Comparison of ENCODE assay signal across 10 cellular contexts in the genomic region with DNA sequence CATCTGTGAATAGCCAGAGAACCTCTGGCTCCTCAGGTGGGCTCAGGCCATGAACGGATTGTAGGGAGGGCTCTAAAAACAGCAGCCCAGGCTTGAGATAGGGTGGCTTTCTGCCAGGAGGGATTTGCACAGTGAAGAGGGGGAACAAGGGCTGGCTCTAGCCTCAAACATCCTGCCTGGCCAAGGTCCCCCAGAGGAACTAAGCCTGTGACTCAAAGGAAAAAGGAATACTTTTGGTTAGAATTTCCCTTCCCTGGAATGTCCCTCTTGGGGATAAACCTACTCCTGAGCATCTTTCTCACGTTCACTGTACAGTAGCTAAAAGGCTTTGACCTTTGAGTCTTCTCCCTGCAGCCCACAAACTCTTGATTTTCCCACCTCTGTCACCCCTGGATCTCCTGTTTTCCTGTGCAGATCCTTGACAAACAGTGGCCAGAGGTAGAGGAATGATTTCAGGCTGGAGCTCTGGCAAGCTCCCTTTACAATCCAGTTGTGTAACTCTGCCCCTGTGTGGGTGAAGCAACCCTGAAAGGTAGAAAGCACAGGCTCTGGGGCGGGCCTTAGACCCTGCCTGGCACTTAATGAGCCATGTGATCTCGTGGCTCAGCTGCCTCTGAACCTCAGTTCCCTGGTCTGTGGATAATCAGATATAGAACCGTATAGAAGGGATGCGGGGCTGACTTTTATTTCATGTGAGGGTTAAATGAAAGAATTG. TPM values are rescaled to one million over a fixed set of nuclear protein-coding genes. Genes with fewer than 3 reads are reported as not detected.
DNase-seq lines count a peak whose midpoint lies in the region; ATAC-seq, FAIRE-seq and TF ChIP-seq lines count a peak whose summit lies in the region.
"Had no signal": no experiment of that assay in that cellular context is flagged by ENCODE, and none has a peak within 500 bp of the region (broad histone marks: within the 10 kb centered on the region; RNA-seq: fewer than 3 reads in every experiment).

No MANE protein-coding gene starts in this region.

- H3K27me3 Mint-ChIP-seq in T-helper 17 cell, result no peaks in the 10 kb centered on the region
- H3K27me3 Mint-ChIP-seq: activated naive CD8-positive, alpha-beta T cell had no signal

- TF ChIP-seq POLR2A in GM12892 (IDR thresholded peaks at IDR 0.05; ENCODE audit: low read depth, low read length), result no peak

- peaks cover 5% of the 10 kb centered on the region for H3K4me1 Mint-ChIP-seq in T-helper 17 cell

- no peak for TF ChIP-seq CTCF in fibroblast of villous mesenchyme (IDR thresholded peaks at IDR 0.05; ENCODE audit: insufficient read depth, low read depth, low read length)

- H3K9me3 ChIP-seq in T-helper 17 cell (ENCODE audit: control insufficient read depth, low read length, poor library complexity, severe bottlenecking), result no peaks in the 10 kb centered on the region

- no peak overlapping the region for H3K4me3 ChIP-seq in fibroblast of villous mesenchyme (ENCODE audit: low read depth, low read length)

- no peak for ATAC-seq in T-helper 17 cell
- ATAC-seq in GM21529 (IDR thresholded peaks at IDR 0.05; ENCODE audit: unreplicated experiment), result no peak

- FAIRE-seq in GM12892 (lab: Jason Lieb, UNC) (peak; percentile 27), urothelium cell line (lab: Jason Lieb, UNC) (no peak)

- no peak for DNase-seq in GM12892 (ENCODE audit: insufficient read length)
- no peak for DNase-seq in T-helper 17 cell
- DNase-seq in fibroblast of villous mesenchyme (ENCODE audit: low read depth), result peak; percentile 16
- peak; percentile 73 for DNase-seq in renal cortical epithelial cell (ENCODE audit: low read depth)
- no peak for DNase-seq in cerebellar nuclear complex (lab: John Stamatoyannopoulos, UW)
- DNase-seq in urothelium cell line (ENCODE audit: low spot score), result no peak
- no peak for DNase-seq in CD1c-positive myeloid dendritic cell (ENCODE audit: extremely low spot score)
- DNase-seq: dermis blood vessel endothelial cell had no signal

- no peak overlapping the region for H3K4me3 Mint-ChIP-seq in T-helper 17 cell
- H3K4me3 Mint-ChIP-seq: activated naive CD8-positive, alpha-beta T cell had no signal

- peaks cover under 1% of the 10 kb centered on the region for H3K36me3 Mint-ChIP-seq in T-helper 17 cell (ENCODE audit: low read depth)

- peak overlapping the region; percentile 54 for H3K27ac Mint-ChIP-seq in T-helper 17 cell
- H3K27ac Mint-ChIP-seq: activated naive CD8-positive, alpha-beta T cell had no signal

RNA-seq across cellular contexts. Expression of gene SEC61B, which starts 17.4 kb away (rescaled TPM):
- 245 TPM for polyA plus RNA-seq in GM12892 (2012; ENCODE audit: missing spikeins)
- total RNA-seq in T-helper 17 cell, result 10 to 100 TPM; 84.9 to 95.0 TPM
- 94.7 and 119 TPM in 2 replicates for total RNA-seq in fibroblast of villous mesenchyme
- total RNA-seq in renal cortical epithelial cell, result 70.1 and 134 TPM in 2 replicates

RNA-seq across cellular contexts. Expression of gene ALG2, which starts 17.8 kb away (rescaled TPM):
- 25.3 TPM for polyA plus RNA-seq in GM12892 (2012; ENCODE audit: missing spikeins)
- 10 to 100 TPM; 17.9 to 19.5 TPM for total RNA-seq in T-helper 17 cell
- total RNA-seq in fibroblast of villous mesenchyme, result 55.4 and 64.8 TPM in 2 replicates
- total RNA-seq in renal cortical epithelial cell, result 46.7 and 54.6 TPM in 2 replicates

Comparison
In these comparisons a context has a peak if more than half of its experiments do, and no peak if none do; other contexts are left out.
1. DNase-seq: peak in fibroblast of villous mesenchyme (single experiment) and renal cortical epithelial cell (single experiment); none in GM12892 (single experiment), T-helper 17 cell (0 of 3), cerebellar nuclear complex (0 of 2), urothelium cell line (single experiment) and CD1c-positive myeloid dendritic cell (single experiment).